Comparison of ENCODE assay signal across 8 cellular contexts in genomic region chr6:10403385-10404106, GRCh38. TPM values are rescaled to one million over a fixed set of nuclear protein-coding genes. Genes with fewer than 3 reads are reported as not detected.
DNase-seq lines count a peak whose midpoint lies in the region; ATAC-seq and TF ChIP-seq lines count a peak whose summit lies in the region.

No MANE protein-coding gene starts in this region.

- H3K9me3 ChIP-seq in A673 (ENCODE audit: low read depth, low read length, poor library complexity, severe bottlenecking) (no peaks in the 10 kb centered on the region), SK-N-MC (ENCODE audit: low read depth, low read length) (no peaks in the 10 kb centered on the region), fibroblast of lung (ENCODE audit: control insufficient read depth, insufficient read depth, low read depth, low read length) (no peaks in the 10 kb centered on the region), psoas muscle (no peaks in the 10 kb centered on the region)

- peak overlapping the region; percentile 57 for H3K4me3 ChIP-seq in A673 (ENCODE audit: low read depth, low read length, poor library complexity, severe bottlenecking)
- peak overlapping the region; percentile 79 for H3K4me3 ChIP-seq in SK-N-MC
- H3K4me3 ChIP-seq in fibroblast of lung (replicated peaks in 1 of 4; ENCODE audit: control extremely low read depth in 1 of 4, insufficient read depth in 1 of 4, low read depth in 3 of 4, low read length in 4 of 4), result peak overlapping the region; percentile 54 to 70 (median 65)
- peak overlapping the region; percentile 71 for H3K4me3 ChIP-seq in psoas muscle

- POLR2A ChIA-PET in A673 (lab: Charles Lee; ENCODE audit: low non-redundant PET), result interaction anchor here (0.7 kb wide), 1 partner anchor 9 kb away, joined by 3 read pairs; no protein-coding TSS in a partner anchor

- H3K36me3 ChIP-seq in A673 (ENCODE audit: insufficient read depth, low read length, poor library complexity, severe bottlenecking) (peaks cover 3% of the 10 kb centered on the region), SK-N-MC (ENCODE audit: insufficient read depth, low read length) (peaks cover 85% of the 10 kb centered on the region), fibroblast of lung (ENCODE audit: control insufficient read depth, insufficient read depth, low read length) (no peaks in the 10 kb centered on the region), psoas muscle (ENCODE audit: insufficient read depth in 1 of 2, low read depth in 1 of 2) (no peaks in the 10 kb centered on the region)

- H4K20me1 ChIP-seq in fibroblast of lung (ENCODE audit: control insufficient read depth, extremely low read depth, insufficient read depth, low read length), result no peaks in the 10 kb centered on the region

- intact Hi-C loops in A673 (cut with micrococcal nuclease; ENCODE audit: unreplicated experiment), result no loop called here
- intact Hi-C loops in psoas muscle (cut with DNase I), result no loop called here

- TF ChIP-seq CTCF in A673 (conservative IDR thresholded peaks at IDR 0.05; ENCODE audit: low read depth, low read length) (no peak), fibroblast of lung (conservative IDR thresholded peaks at IDR 0.05 in 1 of 2, IDR thresholded peaks at IDR 0.05 in 1 of 2; ENCODE audit: low read depth in 1 of 2, low read length in 2 of 2) (no peak), psoas muscle (IDR thresholded peaks at IDR 0.05) (no peak)

- H2AFZ ChIP-seq in fibroblast of lung (ENCODE audit: low read length), result peak overlapping the region; percentile 97

- no peaks in the 10 kb centered on the region for H3K79me2 ChIP-seq in fibroblast of lung (ENCODE audit: control insufficient read depth, insufficient read depth, low read length)

- H3K9ac ChIP-seq in SK-N-MC (ENCODE audit: insufficient read length), result peak overlapping the region; percentile 64
- no peak overlapping the region for H3K9ac ChIP-seq in fibroblast of lung (ENCODE audit: insufficient read depth, low read length)

- H3K4me2 ChIP-seq in fibroblast of lung (ENCODE audit: extremely low read depth, insufficient read depth, low read length), result peak overlapping the region; percentile 99

- peaks cover 78% of the 10 kb centered on the region for H3K4me1 ChIP-seq in A673 (ENCODE audit: insufficient read depth, low read length, poor library complexity, severe bottlenecking)
- H3K4me1 ChIP-seq in fibroblast of lung (ENCODE audit: control insufficient read depth, extremely low read depth, insufficient read depth, low read length), result peaks cover 8% of the 10 kb centered on the region
- H3K4me1 ChIP-seq in psoas muscle, result peaks cover 10% of the 10 kb centered on the region

- CTCF ChIA-PET in A673 (lab: Charles Lee), result no interaction called here

- DNase-seq in A673 (ENCODE audit: low spot score), result no peak
- DNase-seq in SK-N-MC (ENCODE audit: low read depth, low spot score), result no peak
- peak; percentile 36 to 81 for DNase-seq in fibroblast of lung (ENCODE audit: low read depth in 2 of 2)
- DNase-seq in psoas muscle, result no peak
- DNase-seq in D341Med (ENCODE audit: low spot score), result no peak
- DNase-seq in activated effector memory CD4-positive, alpha-beta T cell treated with Interleukin-2 at 50 U/mL for 16 hours, result no peak

- H3K27ac ChIP-seq in A673 (ENCODE audit: low read depth, low read length, poor library complexity, severe bottlenecking), result peak overlapping the region; percentile 69
- peak overlapping the region; percentile 86 for H3K27ac ChIP-seq in SK-N-MC
- H3K27ac ChIP-seq in fibroblast of lung (ENCODE audit: insufficient read depth, low read length), result peak overlapping the region; percentile 19
- peak overlapping the region; percentile 17 for H3K27ac ChIP-seq in psoas muscle

- H3K27me3 ChIP-seq in A673 (replicated peaks; ENCODE audit: insufficient read depth, low read depth, low read length, poor library complexity) (no peaks in the 10 kb centered on the region), fibroblast of lung (ENCODE audit: control insufficient read depth, insufficient read depth, low read length) (peaks cover 12% of the 10 kb centered on the region), psoas muscle (ENCODE audit: insufficient read depth in 3 of 3, low read length in 2 of 3) (peaks cover 18 to 69% (median 19%) of the 10 kb centered on the region in 3 donors)

- 3 to 5% (median 4%) methylated on average over 16 of the region's 16 CpGs for WGBS in psoas muscle, 3 donors

- BruUV-seq in A673 (replicated peaks; lab: Mats Ljungman, UMichigan), result no TSS peak

- ATAC-seq in GM18519 (IDR thresholded peaks at IDR 0.05; ENCODE audit: low FRiP score, unreplicated experiment) (peak; percentile 22), HG02981 (IDR thresholded peaks at IDR 0.05; ENCODE audit: unreplicated experiment) (peak; percentile 19), psoas muscle (no peak)

RNA-seq across cellular contexts. Expression of gene TFAP2A, which starts 11.3 kb away (rescaled TPM):
- total RNA-seq in A673 (2021), result 19.1 and 19.3 TPM in 2 replicates
- not detected in 2 replicates for total RNA-seq in fibroblast of lung
- polyA plus RNA-seq in fibroblast of lung, result 0.03 and 0.05 TPM in 2 replicates
- polyA plus RNA-seq in fibroblast of lung (2012), result 0.10 and 0.29 TPM in 2 replicates
- polyA minus RNA-seq in fibroblast of lung (ENCODE audit: low replicate concordance), result not detected in 2 replicates
- under 1 TPM in 1 of 4 donors, not detected in 3; 0.15 TPM for total RNA-seq in psoas muscle
- polyA plus RNA-seq in psoas muscle, result under 1 TPM in 1 of 3 donors, not detected in 2; under 0.01 TPM

Comparison
In these comparisons a context has a peak if more than half of its experiments do, and no peak if none do; other contexts are left out.
1. DNase-seq: peak in fibroblast of lung (2 of 2); none in A673 (single experiment), SK-N-MC (single experiment), psoas muscle (0 of 2), D341Med (single experiment) and activated effector memory CD4-positive, alpha-beta T cell treated with Interleukin-2 at 50 U/mL for 16 hours (single experiment).
2. H3K27ac ChIP-seq: peak in every context shown above with its lines; median percentile 86 in SK-N-MC; 69 in A673; 19 in fibroblast of lung; 17 in psoas muscle.
3. ATAC-seq: peak in GM18519 (single experiment) and HG02981 (single experiment); none in psoas muscle (0 of 4).
4. RNA of gene TFAP2A, which starts 11.3 kb away (total RNA-seq): 19.1 to 19.3 TPM in A673; 0.15 TPM in psoas muscle and not detected in fibroblast of lung; every median in the first group is over 10 times any median in the second.
5. Peak in every context shown above with its lines, with median percentiles within 50 percentile points of each other: H3K4me3 ChIP-seq.